In the genomic region with DNA sequence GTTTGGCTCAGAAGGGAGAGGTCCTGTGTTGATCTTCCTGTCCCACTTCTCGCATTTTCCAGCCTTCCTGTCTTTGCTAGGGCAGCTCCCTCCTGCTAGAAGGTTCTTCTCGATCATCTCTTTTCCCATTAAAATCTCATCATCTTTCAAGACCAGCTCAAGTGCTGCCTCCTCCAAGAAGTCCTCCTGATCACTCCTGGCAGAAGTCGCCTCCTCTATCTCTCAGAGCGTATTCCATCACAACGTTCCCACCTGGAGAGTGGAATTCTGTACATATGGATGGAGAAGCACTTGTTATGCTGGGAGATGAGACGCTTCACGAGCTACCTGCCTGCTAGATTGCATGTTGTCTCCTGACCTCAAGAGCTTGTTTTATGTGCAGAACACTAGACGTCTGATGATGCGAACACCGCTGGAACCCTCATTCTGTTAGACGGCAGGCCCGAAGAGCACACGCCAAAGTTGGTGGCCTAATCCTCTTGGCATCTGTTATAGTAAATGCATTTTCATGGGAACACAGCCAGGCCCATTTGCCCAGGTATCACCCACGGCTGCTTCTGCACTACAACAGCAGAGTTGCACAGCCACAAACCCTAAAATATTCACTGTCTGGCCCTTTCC, we compare ENCODE assay signal across 14 cellular contexts.
DNase-seq lines count a peak whose midpoint lies in the region; ATAC-seq and TF ChIP-seq lines count a peak whose summit lies in the region.
"Had no signal": no experiment of that assay in that cellular context is flagged by ENCODE, and none has a peak within 500 bp of the region (broad histone marks: within the 10 kb centered on the region; RNA-seq: fewer than 3 reads in every experiment).

No MANE protein-coding gene starts in this region.

- H3K9me3 ChIP-seq in Caco-2 (no peaks in the 10 kb centered on the region), PC-3 (ENCODE audit: low read length) (no peaks in the 10 kb centered on the region), MM.1S (replicated peaks; ENCODE audit: insufficient read depth, low read length) (no peaks in the 10 kb centered on the region)
- H3K9me3 ChIP-seq: ascending aorta, BE2C, HAP-1 had no signal

- H3K27me3 Mint-ChIP-seq in Caco-2 (ENCODE audit: insufficient read depth, unreplicated experiment): no peaks in the 10 kb centered on the region

- BruUV-seq in Caco-2 (replicated peaks; lab: Mats Ljungman, UMichigan): TSS peak; percentile 77
- BruUV-seq in PC-3 (replicated peaks; lab: Mats Ljungman, UMichigan): TSS peak; percentile 97

- no peak for TF ChIP-seq CTCF in Caco-2 (IDR thresholded peaks at IDR 0.05; ENCODE audit: insufficient read depth in 1 of 2, low read depth in 1 of 2, low read length in 1 of 2, severe bottlenecking in 1 of 2, unreplicated experiment in 1 of 2)
- no peak for TF ChIP-seq CTCF in PC-3 (conservative IDR thresholded peaks at IDR 0.05; ENCODE audit: low read depth, low read length)
- no peak for TF ChIP-seq CTCF in dorsolateral prefrontal cortex (IDR thresholded peaks at IDR 0.05 in 54 of 56, conservative IDR thresholded peaks at IDR 0.05 in 2 of 56; ENCODE audit: low read depth in 1 of 56, partially characterized antibody in 56 of 56)
- TF ChIP-seq CTCF in MM.1S (IDR thresholded peaks at IDR 0.05; ENCODE audit: low read length): no peak

- H3K4me3 ChIP-seq in Caco-2 (ENCODE audit: low read depth, low read length): no peak overlapping the region
- H3K4me3 ChIP-seq in PC-3 (ENCODE audit: low read length): no peak overlapping the region
- peak overlapping the region in 10 of 59 donors; percentile 3 to 40 (median 24) for H3K4me3 ChIP-seq in dorsolateral prefrontal cortex
- H3K4me3 ChIP-seq in MM.1S (ENCODE audit: low read length): no peak overlapping the region
- H3K4me3 ChIP-seq: ascending aorta, HAP-1 had no signal

- intact Hi-C loops in Caco-2 (cut with micrococcal nuclease; ENCODE audit: unreplicated experiment) (no loop called here), PC-3 (cut with micrococcal nuclease) (loop anchor here (1.0 to 5.0 kb wide), 3 partner anchors 24 to 302 kb away; partner anchors contain the start of gene INSIG1), dorsolateral prefrontal cortex (cut with DNase I) (loop anchor here in 1 of 2 donors (2.0 kb wide), 1 partner anchor 67 kb away; the partner anchor contains the start of gene INSIG1)

- H3K36me3 ChIP-seq in Caco-2 (ENCODE audit: control insufficient read depth, insufficient read depth, low read length) (no peaks in the 10 kb centered on the region), PC-3 (ENCODE audit: low read depth, low read length) (no peaks in the 10 kb centered on the region), MM.1S (replicated peaks; ENCODE audit: insufficient read depth, low read length) (no peaks in the 10 kb centered on the region)
- H3K36me3 ChIP-seq: ascending aorta, BE2C, HAP-1 had no signal

- POLR2A ChIA-PET in Caco-2 (lab: Charles Lee) (no interaction called here), PC-3 (lab: Charles Lee; ENCODE audit: unreplicated experiment) (interaction anchor here (0.6 to 0.9 kb wide), 2 partner anchors 24 to 68 kb away, joined by 3 to 12 read pairs; partner anchors contain the start of gene INSIG1)

- no peaks in the 10 kb centered on the region for H3K79me2 ChIP-seq in PC-3 (ENCODE audit: low read length)
- H3K79me2 ChIP-seq in MM.1S (ENCODE audit: low read length): no peaks in the 10 kb centered on the region

- H3K9me2 ChIP-seq in PC-3 (replicated peaks; ENCODE audit: low read length) (no peaks in the 10 kb centered on the region), MM.1S (replicated peaks; ENCODE audit: insufficient read depth, low read length) (no peaks in the 10 kb centered on the region)

- H3F3A ChIP-seq in PC-3 (ENCODE audit: low read length, unreplicated experiment) (no peaks in the 10 kb centered on the region), MM.1S (ENCODE audit: insufficient read depth, low read length) (no peaks in the 10 kb centered on the region)

- H3K4me1 ChIP-seq in Caco-2 (peaks cover 37% of the 10 kb centered on the region), PC-3 (ENCODE audit: insufficient read depth, low read length) (peaks cover 29% of the 10 kb centered on the region), MM.1S (ENCODE audit: low read length) (no peaks in the 10 kb centered on the region)
- H3K4me1 ChIP-seq: ascending aorta, HAP-1 had no signal

- H4K20me1 ChIP-seq in PC-3 (ENCODE audit: low read length) (no peaks in the 10 kb centered on the region), MM.1S (ENCODE audit: insufficient read depth, low read length) (no peaks in the 10 kb centered on the region)

- H3K4me1 Mint-ChIP-seq in Caco-2 (ENCODE audit: low read depth, unreplicated experiment): peaks cover 50% of the 10 kb centered on the region

- H3K9ac ChIP-seq in PC-3 (ENCODE audit: low read length): peak overlapping the region; percentile 63
- no peak overlapping the region for H3K9ac ChIP-seq in MM.1S (ENCODE audit: low read length)

- H3K27ac Mint-ChIP-seq in Caco-2 (ENCODE audit: unreplicated experiment): peak overlapping the region; percentile 6

- no peak for DNase-seq in Caco-2
- no peak for DNase-seq in PC-3
- DNase-seq in dorsolateral prefrontal cortex: no peak
- peak; percentile 15 for DNase-seq in pons (ENCODE audit: low spot score)
- DNase-seq in NCI-H187 (lab: John Stamatoyannopoulos, UW): no peak
- no peak for DNase-seq in NCI-H345 treated with DMSO at 0.1 percent for 48 hours (lab: John Stamatoyannopoulos, UW; ENCODE audit: unreplicated experiment)
- DNase-seq in MM.1S: no peak
- no peak for DNase-seq in OCI-M1 (lab: John Stamatoyannopoulos, UW)
- DNase-seq: activated gamma-delta T cell, BE2C, DMS79 treated with DMSO at 0.1 percent for 48 hours, NCI-H2029 treated with DMSO at 0.1 percent for 48 hours had no signal

- H3K4me2 ChIP-seq in PC-3 (ENCODE audit: low read length) (peak overlapping the region; percentile 57), MM.1S (ENCODE audit: low read depth, low read length) (no peak overlapping the region)

- no peak overlapping the region for H3K4me3 Mint-ChIP-seq in Caco-2 (ENCODE audit: unreplicated experiment)

- H3K36me3 Mint-ChIP-seq in Caco-2 (ENCODE audit: insufficient read depth, unreplicated experiment): peaks cover 2% of the 10 kb centered on the region

- CTCF ChIA-PET in Caco-2 (lab: Charles Lee): no interaction called here
- CTCF ChIA-PET in PC-3 (lab: Charles Lee): no interaction called here

- H3K27me3 ChIP-seq in Caco-2 (replicated peaks; ENCODE audit: control insufficient read depth, insufficient read depth, low read length): no peaks in the 10 kb centered on the region
- H3K27me3 ChIP-seq in PC-3 (ENCODE audit: low read length): no peaks in the 10 kb centered on the region
- peaks cover 0 to 8% (median 0%) of the 10 kb centered on the region in 45 donors for H3K27me3 ChIP-seq in dorsolateral prefrontal cortex
- peaks cover 72% of the 10 kb centered on the region for H3K27me3 ChIP-seq in MM.1S (replicated peaks; ENCODE audit: insufficient read depth, low read length)
- H3K27me3 ChIP-seq: ascending aorta, BE2C had no signal

- peak; percentile 10; the same call in 1 of the 2 replicates for ATAC-seq in PC-3

- H2AFZ ChIP-seq in PC-3 (ENCODE audit: low read length) (0 out of 2 replicates have a peak overlapping the region, but pooled peaks have one; percentile 11), MM.1S (ENCODE audit: low read length) (no peak overlapping the region)

- H3K9me3 Mint-ChIP-seq in Caco-2 (ENCODE audit: unreplicated experiment): no peaks in the 10 kb centered on the region

- H3K27ac ChIP-seq in PC-3 (ENCODE audit: low read length) (peak overlapping the region; percentile 83), dorsolateral prefrontal cortex (peak overlapping the region in 34 of 59 donors; percentile 3 to 79 (median 52)), MM.1S (ENCODE audit: low read length) (no peak overlapping the region)
- H3K27ac ChIP-seq: ascending aorta had no signal
